Comparison of ENCODE assay signal across 21 cellular contexts in the genomic region with DNA sequence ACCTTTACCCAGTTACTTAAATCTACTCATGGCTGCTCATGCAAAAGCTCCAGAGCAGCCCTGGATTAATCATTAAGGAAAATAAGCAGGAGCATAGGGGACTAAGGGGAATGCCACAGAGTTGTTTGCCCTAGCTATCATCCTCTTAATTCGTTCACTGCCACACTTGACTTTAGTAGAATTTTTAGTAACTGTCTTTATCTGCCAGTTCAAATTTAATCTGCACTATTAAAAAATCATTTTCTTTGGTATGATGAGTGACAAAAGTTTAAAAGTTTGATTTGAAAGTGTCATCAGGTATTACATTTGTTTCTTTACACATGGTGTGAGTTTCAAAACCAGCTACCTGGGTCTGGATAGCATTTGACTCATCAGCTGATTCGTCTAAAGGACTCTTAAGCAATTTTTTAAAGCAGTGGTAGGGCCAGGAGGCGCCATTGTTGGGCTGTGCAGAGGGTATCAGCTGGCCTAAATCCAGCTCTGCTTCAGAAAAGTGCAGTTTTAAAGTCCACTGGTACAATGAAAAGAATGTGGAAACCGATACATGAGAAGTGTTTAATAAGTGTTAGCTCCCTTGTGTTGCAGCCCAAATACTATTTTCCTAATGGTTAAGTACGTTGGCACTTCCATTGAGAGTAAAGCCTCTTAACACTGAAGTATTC.
DNase-seq lines count a peak whose midpoint lies in the region; ATAC-seq and TF ChIP-seq lines count a peak whose summit lies in the region.
"Had no signal": no experiment of that assay in that cellular context is flagged by ENCODE, and none has a peak within 500 bp of the region (broad histone marks: within the 10 kb centered on the region; RNA-seq: fewer than 3 reads in every experiment).

No MANE protein-coding gene starts in this region.

- POLR2A ChIA-PET in RWPE1 (lab: Yijun Ruan, JAX; ENCODE audit: low non-redundant PET) = no interaction called here

- DNase-seq in ACHN = peak; percentile 83
- no peak for DNase-seq in endodermal cell
- peak; percentile 53 for DNase-seq in lower lobe of right lung
- DNase-seq in ecto neural progenitor cell (ENCODE audit: low spot score) = no peak
- DNase-seq in RWPE1 (ENCODE audit: low spot score) = no peak
- DNase-seq in NK-92 treated with Interleukin-12 subunit alpha and Interleukin-12 subunit beta, amount 100 ng/mL, for 24 hours (lab: John Stamatoyannopoulos, UW) = no peak
- no peak for DNase-seq in stimulated activated CD8-positive, alpha-beta memory T cell treated with anti-CD3 and anti-CD28 coated beads, Interleukin-4, amount 100 ng/mL, for 48 hours
- DNase-seq: activated CD8-positive, alpha-beta memory T cell treated with anti-CD3 and anti-CD28 coated beads, Interleukin-2, amount 10 ng/mL, durations not matched to agents 7 days and 5 days; activated effector memory CD4-positive, alpha-beta T cell treated with anti-CD3 and anti-CD28 coated beads, Interleukin-2, amount 50 U/mL, for 16 hours; amygdala; CD8-positive, alpha-beta memory T cell; cerebellar nuclear complex; foreskin melanocyte; immature natural killer cell; NCI-H1436; RPMI8226; stomach; T-helper 1 cell; WERI-Rb-1 had no signal

- peak overlapping the region; percentile 71 for H3K27ac Mint-ChIP-seq in endodermal cell
- H3K27ac Mint-ChIP-seq: activated CD8-positive, alpha-beta memory T cell treated with anti-CD3 and anti-CD28 coated beads, Interleukin-2, amount 10 ng/mL, durations not matched to agents 7 days and 5 days; CD8-positive, alpha-beta memory T cell; immature natural killer cell had no signal

- peak; percentile 91 to 92 for ATAC-seq in lower lobe of right lung
- ATAC-seq: activated CD8-positive, alpha-beta memory T cell treated with anti-CD3 and anti-CD28 coated beads, Interleukin-2, amount 10 ng/mL, durations not matched to agents 7 days and 5 days had no signal

- H3K27ac ChIP-seq in HUES6 (ENCODE audit: low read depth, low read length) = peak overlapping the region; percentile 79
- no peak overlapping the region for H3K27ac ChIP-seq in endodermal cell (ENCODE audit: low read depth, low read length)
- H3K27ac ChIP-seq in lower lobe of right lung = peak overlapping the region; percentile 43
- H3K27ac ChIP-seq in RWPE1 = no peak overlapping the region
- H3K27ac ChIP-seq: stomach, vagina, WERI-Rb-1 had no signal

- H3K9ac ChIP-seq in HUES6 (ENCODE audit: low read length) = peak overlapping the region; percentile 51
- H3K9ac ChIP-seq in endodermal cell (ENCODE audit: extremely low read depth, low read length, poor library complexity, severe bottlenecking) = no peak overlapping the region

- H3K9me3 ChIP-seq in HUES6 (ENCODE audit: control insufficient read depth, insufficient read depth, low read depth, low read length) = peaks cover 9% of the 10 kb centered on the region
- H3K9me3 ChIP-seq in endodermal cell (ENCODE audit: control insufficient read depth, low read length) = peaks cover 15% of the 10 kb centered on the region
- no peaks in the 10 kb centered on the region for H3K9me3 ChIP-seq in lower lobe of right lung
- H3K9me3 ChIP-seq: vagina had no signal

- peak overlapping the region; percentile 8 for H3K4me3 Mint-ChIP-seq in endodermal cell
- H3K4me3 Mint-ChIP-seq: activated CD8-positive, alpha-beta memory T cell treated with anti-CD3 and anti-CD28 coated beads, Interleukin-2, amount 10 ng/mL, durations not matched to agents 7 days and 5 days; CD8-positive, alpha-beta memory T cell; immature natural killer cell had no signal

- H3K4me3 ChIP-seq in HUES6 (ENCODE audit: low read depth, low read length) = no peak overlapping the region
- peak overlapping the region; percentile 67 for H3K4me3 ChIP-seq in endodermal cell (ENCODE audit: low read length)
- no peak overlapping the region for H3K4me3 ChIP-seq in lower lobe of right lung
- H3K4me3 ChIP-seq: stomach, vagina had no signal

- CTCF ChIA-PET in RWPE1 (lab: Yijun Ruan, JAX) = interaction anchor here (0.9 kb wide), 1 partner anchor 29 kb away, joined by 3 read pairs; no protein-coding TSS in a partner anchor

- peaks cover 14% of the 10 kb centered on the region for H3K4me1 Mint-ChIP-seq in endodermal cell
- H3K4me1 Mint-ChIP-seq: activated CD8-positive, alpha-beta memory T cell treated with anti-CD3 and anti-CD28 coated beads, Interleukin-2, amount 10 ng/mL, durations not matched to agents 7 days and 5 days; CD8-positive, alpha-beta memory T cell; immature natural killer cell had no signal

- in situ Hi-C loops in ACHN (cut with HindIII; ENCODE audit: low pct_ligation_motif_present, low pct_unique_long_range_greater_than_20kb, low sequenced_read_pairs) = no loop called here

- peaks cover 27% of the 10 kb centered on the region for H3K4me1 ChIP-seq in HUES6 (ENCODE audit: control insufficient read depth, insufficient read depth, low read length)
- H3K4me1 ChIP-seq in endodermal cell (ENCODE audit: control insufficient read depth, insufficient read depth, low read length) = peaks cover 10% of the 10 kb centered on the region
- H3K4me1 ChIP-seq in lower lobe of right lung = no peaks in the 10 kb centered on the region
- H3K4me1 ChIP-seq: vagina had no signal

- H3K27me3 ChIP-seq in HUES6 (ENCODE audit: control insufficient read depth, insufficient read depth, low read length) (no peaks in the 10 kb centered on the region), endodermal cell (ENCODE audit: control insufficient read depth, insufficient read depth, low read length, poor library complexity, severe bottlenecking) (no peaks in the 10 kb centered on the region), lower lobe of right lung (ENCODE audit: low read depth) (no peaks in the 10 kb centered on the region)
- H3K27me3 ChIP-seq: stomach, vagina had no signal

- 0 out of 2 replicates have a peak, but pooled peaks cover 3% of the 10 kb centered on the region for H3K36me3 ChIP-seq in HUES6 (ENCODE audit: control insufficient read depth, insufficient read depth, low read length)
- H3K36me3 ChIP-seq in endodermal cell (ENCODE audit: control insufficient read depth, insufficient read depth, low read length) = no peaks in the 10 kb centered on the region
- no peaks in the 10 kb centered on the region for H3K36me3 ChIP-seq in lower lobe of right lung
- H3K36me3 ChIP-seq: WERI-Rb-1 had no signal

- intact Hi-C loops in lower lobe of right lung (cut with DNase I) = no loop called here

- 85 to 88% methylated on average over 2 to 5 of the region's 5 CpGs for WGBS in endodermal cell (ENCODE audit: insufficient coverage in 1 of 2, insufficient read length in 1 of 2), 2 experiments

- no peaks in the 10 kb centered on the region for H3K27me3 Mint-ChIP-seq in endodermal cell (ENCODE audit: insufficient read depth)
- H3K27me3 Mint-ChIP-seq: activated CD8-positive, alpha-beta memory T cell treated with anti-CD3 and anti-CD28 coated beads, Interleukin-2, amount 10 ng/mL, durations not matched to agents 7 days and 5 days; CD8-positive, alpha-beta memory T cell had no signal

- H3K9me3 Mint-ChIP-seq in endodermal cell = peaks cover 12% of the 10 kb centered on the region

- TF ChIP-seq CTCF in endodermal cell (conservative IDR thresholded peaks at IDR 0.05) (no peak), lower lobe of right lung (IDR thresholded peaks at IDR 0.05) (no peak), RWPE1 (conservative IDR thresholded peaks at IDR 0.05; ENCODE audit: low read depth) (no peak)

- peaks cover 16% of the 10 kb centered on the region for H3K36me3 Mint-ChIP-seq in endodermal cell (ENCODE audit: low read depth)

Comparison
In these comparisons a context has a peak if more than half of its experiments do, and no peak if none do; other contexts are left out.
1. DNase-seq: peak in ACHN (single experiment) and lower lobe of right lung (single experiment); none in endodermal cell (single experiment), ecto neural progenitor cell (single experiment), RWPE1 (single experiment), NK-92 treated with Interleukin-12 subunit alpha and Interleukin-12 subunit beta, amount 100 ng/mL, for 24 hours (single experiment) and stimulated activated CD8-positive, alpha-beta memory T cell treated with anti-CD3 and anti-CD28 coated beads, Interleukin-4, amount 100 ng/mL, for 48 hours (single experiment).
2. H3K27ac ChIP-seq: peak in HUES6 (single experiment) and lower lobe of right lung (single experiment); none in endodermal cell (single experiment) and RWPE1 (single experiment).